In genomic region chr11:28272247-28272646, GRCh38 we compare ENCODE assay signal across 2 cellular contexts.
DNase-seq lines count a peak whose midpoint lies in the region; ATAC-seq, FAIRE-seq and TF ChIP-seq lines count a peak whose summit lies in the region.
"Not testable (repeated sequence)": the region's sequence is repeated elsewhere in the genome, so short reads cannot be mapped to it uniquely, and the experiment has no call there.

No MANE protein-coding gene starts in this region.

- H3K9me1 ChIP-seq in K562 (ENCODE audit: control insufficient read depth, insufficient read depth, low read length): not testable (repeated sequence)

- POLR2A ChIA-PET in HEK293 (lab: Yijun Ruan, JAX); K562 (lab: Yijun Ruan, JAX): not testable (repeated sequence)

- not testable (repeated sequence) for TF ChIP-seq CTCF in HEK293 (tag by site-specific recombination; IDR thresholded peaks at IDR 0.05); K562 (IDR thresholded peaks at IDR 0.05 in 2 of 3, conservative IDR thresholded peaks at IDR 0.05 in 1 of 3; ENCODE audit: insufficient read depth in 2 of 3, low read depth in 1 of 3, low read length in 3 of 3)

- H3K79me2 ChIP-seq in K562 (ENCODE audit: control insufficient read depth, insufficient read depth, low read length): not testable (repeated sequence)

- not testable (repeated sequence) for H3K27ac ChIP-seq in HEK293 (ENCODE audit: extremely low read depth, low read depth, low read length); K562 (ENCODE audit: extremely low read depth, low read depth, low read length)

- TF ChIP-seq EP300 in K562 (IDR thresholded peaks at IDR 0.05; ENCODE audit: low read length): not testable (repeated sequence)

- not testable (repeated sequence) for BruUV-seq in K562 (replicated peaks; lab: Mats Ljungman, UMichigan)

- WGBS in K562 (ENCODE audit: insufficient coverage, low coverage, missing lambda C conversion rate): 100% methylated on average over 1 of the region's 2 CpGs

- in situ Hi-C loops in K562 (cut with MboI): not testable (repeated sequence)

- H3K4me2 ChIP-seq in K562 (ENCODE audit: insufficient read depth, low read length): not testable (repeated sequence)

- TF ChIP-seq POLR2A in K562 (conservative IDR thresholded peaks at IDR 0.05): not testable (repeated sequence)

- not testable (repeated sequence) for H2AFZ ChIP-seq in K562 (ENCODE audit: low read depth, low read length)

- CTCF ChIA-PET in HEK293 (lab: Yijun Ruan, JAX); K562 (lab: Yijun Ruan, JAX; ENCODE audit: low intra/inter-chr PET ratio): not testable (repeated sequence)

- not testable (repeated sequence) for H3K4me1 ChIP-seq in HEK293 (ENCODE audit: control insufficient read depth, insufficient read depth, low read length); K562 (replicated peaks in 1 of 2; ENCODE audit: control insufficient read depth in 2 of 2, insufficient read depth in 2 of 2, low read length in 2 of 2)

- intact Hi-C loops in K562 (cut with micrococcal nuclease): not testable (repeated sequence)

- not testable (repeated sequence) for H3K36me3 ChIP-seq in HEK293 (ENCODE audit: control insufficient read depth in 2 of 2, insufficient read depth in 1 of 2, low read length in 2 of 2); K562 (ENCODE audit: control insufficient read depth, insufficient read depth, low read length)

- H3K4me3 ChIP-seq in HEK293 (ENCODE audit: low read depth, low read length); K562: not testable (repeated sequence)

- not testable (repeated sequence) for H4K20me1 ChIP-seq in K562 (replicated peaks; ENCODE audit: control insufficient read depth, insufficient read depth, low read length)

- not testable (repeated sequence) for H3K9ac ChIP-seq in K562 (ENCODE audit: insufficient read depth in 1 of 2, low read depth in 2 of 2, low read length in 2 of 2)

- not testable (repeated sequence) for FAIRE-seq in K562 (lab: Jason Lieb, UNC)

- not testable (repeated sequence) for H3K9me3 ChIP-seq in HEK293 (ENCODE audit: control insufficient read depth, insufficient read depth, low read depth, low read length); K562 (replicated peaks; ENCODE audit: control insufficient read depth, insufficient read depth, low read depth, low read length)

- H3K27me3 ChIP-seq in K562 (ENCODE audit: control insufficient read depth in 2 of 2, insufficient read depth in 2 of 2, low read length in 2 of 2): not testable (repeated sequence)

- not testable (repeated sequence) for ATAC-seq in K562

- DNase-seq in K562 (ENCODE audit: extremely low read depth in 1 of 4, low spot score in 3 of 4): not testable (repeated sequence)

- not testable (repeated sequence) for TF ChIP-seq RAD21 in K562 (CRISPR knock-in tag; conservative IDR thresholded peaks at IDR 0.05 in 1 of 2, IDR thresholded peaks at IDR 0.05 in 1 of 2)

TF ChIP-seq in HEK293, 187 proteins besides CTCF, POLR2A, EP300 and RAD21:
- peak; percentile 89 for TF ChIP-seq ZNF146 (tag by site-specific recombination; IDR thresholded peaks at IDR 0.05)
TF ChIP-seq in HEK293: peak in this region for 1; not testable (repeated sequence) for 186.

TF ChIP-seq in K562, 482 proteins besides CTCF, POLR2A, EP300 and RAD21:
- TF ChIP-seq ZNF146 (CRISPR knock-in tag; IDR thresholded peaks at IDR 0.05; ENCODE audit: unreplicated experiment): peak; percentile 68
